In genomic region chr17:28861393-28862203, GRCh38 we compare ENCODE assay signal across 1 cellular context.
A peak's percentile ranks its signal among the peaks of the same experiment; 100 is the strongest.
TF ChIP-seq lines count a peak whose summit lies in the region.

No MANE protein-coding gene starts in this region.

TF ChIP-seq in K562, 482 proteins besides CTCF, POLR2A, EP300 and RAD21 (continued from another document and continues in another):
- TF ChIP-seq NR4A1 (CRISPR knock-in tag; IDR thresholded peaks at IDR 0.05), result no peak
- peak; percentile 54; the same call in 1 of the 2 replicates for TF ChIP-seq NR4A1 (tag; IDR thresholded peaks at IDR 0.05)
- TF ChIP-seq CXXC5 (CRISPR knock-in tag; IDR thresholded peaks at IDR 0.05), result no peak; the same call in none of the 2 replicates
- TF ChIP-seq ZNF318 (IDR thresholded peaks at IDR 0.05; ENCODE audit: borderline replicate concordance in 1 of 2, low read depth in 1 of 2), result no peak
- no peak for TF ChIP-seq RERE (CRISPR knock-in tag; IDR thresholded peaks at IDR 0.05; ENCODE audit: borderline replicate concordance)
- no peak for TF ChIP-seq NR1H2 (CRISPR knock-in tag; IDR thresholded peaks at IDR 0.05)
- no peak for TF ChIP-seq PRMT5 (CRISPR knock-in tag; IDR thresholded peaks at IDR 0.05)
- TF ChIP-seq ZNF143 (CRISPR knock-in tag; IDR thresholded peaks at IDR 0.05), result peak; percentile 66
- TF ChIP-seq PHB (CRISPR knock-in tag; IDR thresholded peaks at IDR 0.05), result 0 out of 2 replicates have a peak, but pooled peaks have one; percentile 63
- TF ChIP-seq MCM3 (IDR thresholded peaks at IDR 0.05), result no peak
- TF ChIP-seq AFF1 (IDR thresholded peaks at IDR 0.05; ENCODE audit: low read depth in 1 of 2, partially characterized antibody in 2 of 2), result peak; percentile 64 to 84
- no peak for TF ChIP-seq TGIF2 (CRISPR knock-in tag; IDR thresholded peaks at IDR 0.05)
- no peak for TF ChIP-seq XRCC5 (IDR thresholded peaks at IDR 0.05; ENCODE audit: low read depth, low read length)
- peak; percentile 42; the same call in 1 of the 2 replicates for TF ChIP-seq NR2F6 (CRISPR knock-in tag; IDR thresholded peaks at IDR 0.05)
- peak; percentile 17; the same call in 1 of the 2 replicates for TF ChIP-seq NCOR1 (IDR thresholded peaks at IDR 0.05)
- TF ChIP-seq FOXM1 (IDR thresholded peaks at IDR 0.05; ENCODE audit: low read depth), result no peak
- no peak for TF ChIP-seq FOXM1 (CRISPR knock-in tag; IDR thresholded peaks at IDR 0.05; ENCODE audit: low read depth)
- no peak for TF ChIP-seq KLF16 (IDR thresholded peaks at IDR 0.05)
- no peak for TF ChIP-seq ZNF174 (CRISPR knock-in tag; IDR thresholded peaks at IDR 0.05)
- TF ChIP-seq SOX6 (IDR thresholded peaks at IDR 0.05), result peak; percentile 16; the same call in 1 of the 2 replicates
- peak; percentile 95 for TF ChIP-seq SUPT5H (IDR thresholded peaks at IDR 0.05)
- no peak for TF ChIP-seq CTCFL (IDR thresholded peaks at IDR 0.05; ENCODE audit: borderline replicate concordance, insufficient read depth, low read depth, low read length, poor library complexity, severe bottlenecking)
- TF ChIP-seq LARP7 (IDR thresholded peaks at IDR 0.05), result peak; percentile 69; the same call in 1 of the 2 replicates
- TF ChIP-seq ZNF583 (CRISPR knock-in tag; IDR thresholded peaks at IDR 0.05), result no peak; the same call in 1 of the 2 replicates
- no peak for TF ChIP-seq IRF1 (CRISPR knock-in tag; IDR thresholded peaks at IDR 0.05; ENCODE audit: borderline replicate concordance)
- no peak for TF ChIP-seq PTRF (tag; IDR thresholded peaks at IDR 0.05)
- TF ChIP-seq TCF7 (IDR thresholded peaks at IDR 0.05; ENCODE audit: borderline replicate concordance), result 0 out of 2 replicates have a peak, but pooled peaks have one; percentile 27
- no peak for TF ChIP-seq ETS2 (tag; IDR thresholded peaks at IDR 0.05; ENCODE audit: borderline replicate concordance, poor library complexity, severe bottlenecking)
- no peak for TF ChIP-seq GTF2E2 (tag; IDR thresholded peaks at IDR 0.05)
- TF ChIP-seq EWSR1 (IDR thresholded peaks at IDR 0.05; ENCODE audit: borderline replicate concordance, low read depth, partially characterized antibody), result no peak
- TF ChIP-seq ZNF57 (CRISPR knock-in tag; IDR thresholded peaks at IDR 0.05), result 0 out of 2 replicates have a peak, but pooled peaks have one; percentile 31
- TF ChIP-seq STAT5A (IDR thresholded peaks at IDR 0.05; ENCODE audit: borderline replicate concordance, low read length), result no peak
- peak; percentile 72; the same call in 1 of the 2 replicates for TF ChIP-seq SMARCE1 (IDR thresholded peaks at IDR 0.05)
- peak; percentile 51 for TF ChIP-seq EP400 (IDR thresholded peaks at IDR 0.05)
- TF ChIP-seq FOXJ2 (tag; IDR thresholded peaks at IDR 0.05), result no peak
- no peak for TF ChIP-seq KAT7 (CRISPR knock-in tag; IDR thresholded peaks at IDR 0.05; ENCODE audit: borderline replicate concordance)
- no peak for TF ChIP-seq HDAC6 (IDR thresholded peaks at IDR 0.05; ENCODE audit: low read depth, low read length)
- TF ChIP-seq NELFE (IDR thresholded peaks at IDR 0.05; ENCODE audit: insufficient read depth, insufficient read length), result no peak
- peak; percentile 69; the same call in 1 of the 2 replicates for TF ChIP-seq NBN (IDR thresholded peaks at IDR 0.05; ENCODE audit: low read depth)
